10 cellular contexts compared by ENCODE assay signal in the genomic region with DNA sequence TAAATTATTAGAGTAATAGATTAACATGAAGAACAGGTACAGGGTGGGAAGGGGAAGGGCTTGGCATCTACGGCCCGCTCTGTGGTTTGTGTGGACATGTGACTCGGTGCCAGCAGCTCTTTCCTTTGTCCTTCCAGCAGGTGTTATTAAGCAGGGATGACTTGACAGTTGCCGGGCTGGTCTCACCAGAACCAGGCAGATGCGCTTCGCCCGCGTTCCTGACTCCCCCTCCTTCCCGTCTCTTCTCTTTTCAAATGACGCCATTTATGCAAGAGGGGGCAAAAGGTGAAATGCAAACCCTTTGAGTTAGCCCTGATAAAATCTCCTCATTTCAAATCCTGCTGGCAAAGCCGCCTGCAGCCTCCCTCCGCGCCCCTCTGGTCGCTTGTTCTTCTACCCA. TPM values are rescaled to one million over a fixed set of nuclear protein-coding genes. Genes with fewer than 3 reads are reported as not detected.
DNase-seq lines count a peak whose midpoint lies in the region.
"Had no signal": no experiment of that assay in that cellular context is flagged by ENCODE, and none has a peak within 500 bp of the region (broad histone marks: within the 10 kb centered on the region; RNA-seq: fewer than 3 reads in every experiment).

No MANE protein-coding gene starts in this region.

- H3K27ac Mint-ChIP-seq in activated naive CD8-positive, alpha-beta T cell, result peak overlapping the region; percentile 97

- H2AK5ac ChIP-seq in mesenchymal stem cell (ENCODE audit: low read length, severe bottlenecking), result no peak overlapping the region

- H2AFZ ChIP-seq in mesenchymal stem cell (ENCODE audit: low read depth, low read length), result no peak overlapping the region

- no peak overlapping the region for H3K4ac ChIP-seq in mesenchymal stem cell (ENCODE audit: low read depth in 1 of 2, low read length in 2 of 2)

- H3K27me3 Mint-ChIP-seq in activated naive CD8-positive, alpha-beta T cell, result no peaks in the 10 kb centered on the region

- H3K14ac ChIP-seq in mesenchymal stem cell (ENCODE audit: low read length in 2 of 2), result no peak overlapping the region

- H3K4me3 ChIP-seq in mesenchymal stem cell (ENCODE audit: insufficient read depth in 1 of 2, low read depth in 1 of 2, low read length in 2 of 2), result no peak overlapping the region
- H3K4me3 ChIP-seq: thoracic aorta had no signal

- peaks cover 2% of the 10 kb centered on the region for H3K4me1 ChIP-seq in mesenchymal stem cell (ENCODE audit: control insufficient read depth, insufficient read depth, low read depth, low read length)

- H3K4me1 Mint-ChIP-seq in activated naive CD8-positive, alpha-beta T cell (ENCODE audit: low read depth), result peaks cover 86% of the 10 kb centered on the region

- H4K91ac ChIP-seq in mesenchymal stem cell (ENCODE audit: low read length), result no peak overlapping the region

- WGBS in mesenchymal stem cell, result 88% methylated on average over 14 of the region's 14 CpGs

- no peak overlapping the region for H2BK15ac ChIP-seq in mesenchymal stem cell (ENCODE audit: low read depth, poor library complexity, severe bottlenecking)

- no peak overlapping the region for H4K8ac ChIP-seq in mesenchymal stem cell (ENCODE audit: low read length)

- no peaks in the 10 kb centered on the region for H3K36me3 Mint-ChIP-seq in activated naive CD8-positive, alpha-beta T cell

- H3K36me3 ChIP-seq in mesenchymal stem cell (ENCODE audit: control insufficient read depth in 1 of 2, insufficient read depth in 2 of 2, low read depth in 1 of 2, low read length in 2 of 2), result no peaks in the 10 kb centered on the region
- H3K36me3 ChIP-seq: thoracic aorta had no signal

- H3K18ac ChIP-seq in mesenchymal stem cell (ENCODE audit: low read depth in 1 of 2, low read length in 2 of 2), result no peak overlapping the region

- H2BK12ac ChIP-seq in mesenchymal stem cell (ENCODE audit: low read length in 2 of 2), result no peak overlapping the region

- H3K23ac ChIP-seq in mesenchymal stem cell (ENCODE audit: low read length in 2 of 2), result no peak overlapping the region

- H3K4me2 ChIP-seq in mesenchymal stem cell (ENCODE audit: low read length, poor library complexity, severe bottlenecking), result no peak overlapping the region

- H3K27me3 ChIP-seq in mesenchymal stem cell (ENCODE audit: control insufficient read depth in 1 of 2, insufficient read depth in 1 of 2, low read length in 2 of 2), result peaks cover 14 to 46% of the 10 kb centered on the region in 2 experiments

- H3K9me3 ChIP-seq in mesenchymal stem cell (ENCODE audit: control insufficient read depth, low read length), result no peaks in the 10 kb centered on the region
- H3K9me3 ChIP-seq: thoracic aorta had no signal

- no peak overlapping the region for H3K9ac ChIP-seq in mesenchymal stem cell (ENCODE audit: low read length)

- H3K4me3 Mint-ChIP-seq in activated naive CD8-positive, alpha-beta T cell, result peak overlapping the region; percentile 96

- no peak overlapping the region for H3K27ac ChIP-seq in mesenchymal stem cell (ENCODE audit: low read length, poor library complexity, severe bottlenecking)
- H3K27ac ChIP-seq: thoracic aorta had no signal

- H2BK120ac ChIP-seq in mesenchymal stem cell (ENCODE audit: low read depth, low read length), result no peak overlapping the region

- no peaks in the 10 kb centered on the region for H3K79me1 ChIP-seq in mesenchymal stem cell (replicated peaks; ENCODE audit: low read length, poor library complexity, severe bottlenecking)

- no peaks in the 10 kb centered on the region for H3K9me3 Mint-ChIP-seq in activated naive CD8-positive, alpha-beta T cell (ENCODE audit: low read depth)

- no peak overlapping the region for H2BK5ac ChIP-seq in mesenchymal stem cell (ENCODE audit: low read depth, low read length, poor library complexity, severe bottlenecking)

- peak; percentile 14 for DNase-seq in NCI-H1436 (lab: John Stamatoyannopoulos, UW)
- DNase-seq in NCI-H1436 treated with DMSO at 0.1 percent for 48 hours (lab: John Stamatoyannopoulos, UW), result no peak
- peak; percentile 90 for DNase-seq in NCI-H526 treated with DMSO at 0.1 percent for 48 hours (lab: John Stamatoyannopoulos, UW)
- DNase-seq in stimulated activated CD8-positive, alpha-beta memory T cell treated with anti-CD3 and anti-CD28 coated beads, Interleukin-4, amount 100 ng/mL, for 48 hours, result peak; percentile 57
- DNase-seq in NCI-H1930 (lab: John Stamatoyannopoulos, UW), result no peak
- no peak for DNase-seq in mesenchymal stem cell
- DNase-seq in GM19238 (ENCODE audit: insufficient read length, low spot score), result no peak
- DNase-seq: Kasumi-1 had no signal

RNA-seq across cellular contexts. Expression of a gene that starts 38.9 kb away (rescaled TPM):
- polyA plus RNA-seq in mesenchymal stem cell (2013, experiment 1 of 2), result 0.33 TPM
- polyA plus RNA-seq in mesenchymal stem cell (2013, experiment 2 of 2), result 0.48 TPM

Comparison
In these comparisons a context has a peak if more than half of its experiments do, and no peak if none do; other contexts are left out.
1. DNase-seq: peak in NCI-H1436 (single experiment), NCI-H526 treated with DMSO at 0.1 percent for 48 hours (single experiment) and stimulated activated CD8-positive, alpha-beta memory T cell treated with anti-CD3 and anti-CD28 coated beads, Interleukin-4, amount 100 ng/mL, for 48 hours (single experiment); none in NCI-H1436 treated with DMSO at 0.1 percent for 48 hours (single experiment), NCI-H1930 (0 of 2), mesenchymal stem cell (single experiment) and GM19238 (single experiment).